Comparison of ENCODE assay signal across 9 cellular contexts in genomic region chr16:31452631-31453106, GRCh38. TPM values are rescaled to one million over a fixed set of nuclear protein-coding genes. Genes with fewer than 3 reads are reported as not detected.
DNase-seq lines count a peak whose midpoint lies in the region; ATAC-seq and TF ChIP-seq lines count a peak whose summit lies in the region.
"Had no signal": no experiment of that assay in that cellular context is flagged by ENCODE, and none has a peak within 500 bp of the region (broad histone marks: within the 10 kb centered on the region; RNA-seq: fewer than 3 reads in every experiment).

No MANE protein-coding gene starts in this region.

- peak; percentile 93 for DNase-seq in LHCN-M2 (ENCODE audit: low read depth)
- DNase-seq in brain microvascular endothelial cell = peak; percentile 87
- DNase-seq in kidney glomerular epithelial cell (lab: John Stamatoyannopoulos, UW) = peak; percentile 78
- peak in 1 of 2 donors; percentile 32 for DNase-seq in thyroid gland
- DNase-seq in effector CD4-positive, alpha-beta T cell = no peak
- DNase-seq: NCI-H82 had no signal

- H3K27ac ChIP-seq in brain microvascular endothelial cell (peak overlapping the region; percentile 77), thyroid gland (peak overlapping the region; percentile 37 to 69 (median 58))

- ATAC-seq in GM21447 (IDR thresholded peaks at IDR 0.05; ENCODE audit: unreplicated experiment) (no peak), GM19463 (IDR thresholded peaks at IDR 0.05; ENCODE audit: unreplicated experiment) (no peak)
- no peak for ATAC-seq in stimulated activated memory B cell treated with anti-CD40 and anti-IgM and Interleukin-4, amounts not matched to agents 10 μg/mL and 1 μg/mL and 100 μg/mL, for 72 hours

- TF ChIP-seq CTCF in brain microvascular endothelial cell (IDR thresholded peaks at IDR 0.05; ENCODE audit: low read depth, low read length, missing control alignments) (no peak), thyroid gland (IDR thresholded peaks at IDR 0.05) (no peak)

- no peak overlapping the region for H3K4me3 Mint-ChIP-seq in stimulated activated memory B cell treated with anti-CD40 and anti-IgM and Interleukin-4, amounts not matched to agents 10 μg/mL and 1 μg/mL and 100 μg/mL, for 72 hours

- WGBS in thyroid gland, 2 donors = 45 to 46% methylated on average over 3 of the region's 3 CpGs

- intact Hi-C loops in thyroid gland (cut with DNase I) = no loop called here

- H3K27ac Mint-ChIP-seq in stimulated activated memory B cell treated with anti-CD40 and anti-IgM and Interleukin-4, amounts not matched to agents 10 μg/mL and 1 μg/mL and 100 μg/mL, for 72 hours = no peak overlapping the region

- peaks cover 5% of the 10 kb centered on the region for H3K36me3 Mint-ChIP-seq in stimulated activated memory B cell treated with anti-CD40 and anti-IgM and Interleukin-4, amounts not matched to agents 10 μg/mL and 1 μg/mL and 100 μg/mL, for 72 hours

- no peaks in the 10 kb centered on the region for H3K27me3 Mint-ChIP-seq in stimulated activated memory B cell treated with anti-CD40 and anti-IgM and Interleukin-4, amounts not matched to agents 10 μg/mL and 1 μg/mL and 100 μg/mL, for 72 hours

- H3K36me3 ChIP-seq in brain microvascular endothelial cell (replicated peaks) = no peaks in the 10 kb centered on the region
- H3K36me3 ChIP-seq in thyroid gland = no peaks in the 10 kb centered on the region

- H3K4me3 ChIP-seq in brain microvascular endothelial cell (ENCODE audit: low read depth, low read length) (no peak overlapping the region), thyroid gland (replicated peaks in 1 of 3) (no peak overlapping the region)

- peaks cover 40% of the 10 kb centered on the region for H3K4me1 Mint-ChIP-seq in stimulated activated memory B cell treated with anti-CD40 and anti-IgM and Interleukin-4, amounts not matched to agents 10 μg/mL and 1 μg/mL and 100 μg/mL, for 72 hours

- TF ChIP-seq POLR2A in thyroid gland (IDR thresholded peaks at IDR 0.05) = no peak

- in situ Hi-C loops in brain microvascular endothelial cell (cut with HindIII; ENCODE audit: low pct_ligation_motif_present, low sequenced_read_pairs) = loop anchor here (25.0 kb wide), 2 partner anchors 265 to 515 kb away; partner anchors contain the start of genes FUS and ORAI3

- no peaks in the 10 kb centered on the region for H3K9me3 ChIP-seq in thyroid gland

- H3K27me3 ChIP-seq in brain microvascular endothelial cell (replicated peaks) (no peaks in the 10 kb centered on the region), thyroid gland (no peaks in the 10 kb centered on the region)

- H3K9me3 Mint-ChIP-seq in stimulated activated memory B cell treated with anti-CD40 and anti-IgM and Interleukin-4, amounts not matched to agents 10 μg/mL and 1 μg/mL and 100 μg/mL, for 72 hours = no peaks in the 10 kb centered on the region

- peaks cover 45 to 57% of the 10 kb centered on the region in 2 donors for H3K4me1 ChIP-seq in thyroid gland

RNA-seq across cellular contexts. Expression of gene ARMC5, which starts 6.6 kb away (rescaled TPM):
- total RNA-seq in LHCN-M2 (2014; rRNA removed) = 16.5 and 17.1 TPM in 2 replicates
- polyA plus RNA-seq in LHCN-M2 (2012) = 5.9 TPM
- 10 to 100 TPM; 13.2 to 18.0 (median 15.3) TPM for total RNA-seq in thyroid gland

RNA-seq across cellular contexts. Expression of gene ZNF843, which starts 10.1 kb away (rescaled TPM):
- 0.45 and 1.4 TPM in 2 replicates for total RNA-seq in LHCN-M2 (2014; rRNA removed)
- polyA plus RNA-seq in LHCN-M2 (2012) = 1.2 TPM
- 1 to 10 TPM in 3 of 4 donors, under 1 TPM in 1; 0.40 to 1.8 (median 1.5) TPM for total RNA-seq in thyroid gland

RNA-seq across cellular contexts. Expression of gene TGFB1I1, which starts 19.3 kb away (rescaled TPM):
- total RNA-seq in LHCN-M2 (2014; rRNA removed) = 53.9 and 55.6 TPM in 2 replicates
- polyA plus RNA-seq in LHCN-M2 (2012) = 111 TPM
- total RNA-seq in thyroid gland = 10 to 100 TPM; 11.0 to 23.5 (median 20.0) TPM

RNA-seq across cellular contexts. Expression of gene COX6A2, which starts 24.5 kb away (rescaled TPM):
- total RNA-seq in LHCN-M2 (2014; rRNA removed) (not detected in 2 replicates), thyroid gland (not detected)
- polyA plus RNA-seq in LHCN-M2 (2012) = 1.1 TPM

RNA-seq across cellular contexts. Expression of gene SLC5A2, which starts 30.3 kb away (rescaled TPM):
- total RNA-seq in LHCN-M2 (2014; rRNA removed) (not detected in 2 replicates), thyroid gland (under 1 TPM in 1 of 4 donors, not detected in 3; 0.33 TPM)
- polyA plus RNA-seq in LHCN-M2 (2012) = 2.5 TPM
